In the genomic region with DNA sequence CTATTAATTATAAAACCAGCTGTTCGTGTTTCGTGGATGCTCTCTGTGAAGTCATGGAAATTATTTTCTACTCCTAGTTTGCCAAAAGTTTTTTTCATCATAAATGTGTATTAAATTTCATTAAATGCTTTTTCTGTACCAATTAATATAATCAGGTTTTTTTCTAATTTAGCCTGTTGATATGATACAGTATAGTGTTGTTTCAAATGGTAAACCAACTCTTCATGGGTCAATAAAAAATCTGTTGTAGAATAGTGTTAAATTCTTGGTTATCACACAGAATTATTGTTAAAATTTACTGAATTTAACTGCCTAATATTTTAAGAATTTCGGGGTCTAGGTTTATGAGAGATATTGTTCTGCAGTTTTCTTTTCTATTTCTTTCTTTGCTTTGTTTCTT, we compare ENCODE assay signal across 18 cellular contexts.
DNase-seq lines count a peak whose midpoint lies in the region; ATAC-seq and TF ChIP-seq lines count a peak whose summit lies in the region.
"Had no signal": no experiment of that assay in that cellular context is flagged by ENCODE, and none has a peak within 500 bp of the region (broad histone marks: within the 10 kb centered on the region; RNA-seq: fewer than 3 reads in every experiment).

No MANE protein-coding gene starts in this region.

- no peak overlapping the region for H3K4me3 Mint-ChIP-seq in nephron progenitor cell
- H3K4me3 Mint-ChIP-seq: CD14-positive monocyte; CD4-positive, alpha-beta memory T cell; CD4-positive, CD25-positive, alpha-beta regulatory T cell; CD8-positive, alpha-beta memory T cell had no signal

- TF ChIP-seq CTCF in nephron progenitor cell (IDR thresholded peaks at IDR 0.05) = no peak
- no peak for TF ChIP-seq CTCF in psoas muscle (IDR thresholded peaks at IDR 0.05)

- H3K27ac ChIP-seq in psoas muscle = no peak overlapping the region
- H3K27ac ChIP-seq: BLaER1 had no signal

- ATAC-seq in HG02981 (IDR thresholded peaks at IDR 0.05; ENCODE audit: unreplicated experiment) (peak; percentile 60), HG03175 (IDR thresholded peaks at IDR 0.05; ENCODE audit: unreplicated experiment) (peak; percentile 55), psoas muscle (no peak), HG02763 (IDR thresholded peaks at IDR 0.05; ENCODE audit: unreplicated experiment) (no peak)

- peaks cover 7% of the 10 kb centered on the region for H3K27me3 Mint-ChIP-seq in nephron progenitor cell (ENCODE audit: low read depth, poor library complexity)
- H3K27me3 Mint-ChIP-seq: CD4-positive, alpha-beta memory T cell; CD4-positive, CD25-positive, alpha-beta regulatory T cell; CD8-positive, alpha-beta memory T cell had no signal

- 49 to 52% (median 50%) methylated on average over 3 of the region's 3 CpGs for WGBS in psoas muscle, 3 donors

- H3K9me3 Mint-ChIP-seq in nephron progenitor cell = no peaks in the 10 kb centered on the region

- no peaks in the 10 kb centered on the region for H3K36me3 Mint-ChIP-seq in nephron progenitor cell (ENCODE audit: low read depth)
- H3K36me3 Mint-ChIP-seq: CD14-positive monocyte; CD4-positive, alpha-beta memory T cell; CD4-positive, CD25-positive, alpha-beta regulatory T cell had no signal

- H3K4me1 ChIP-seq in psoas muscle = no peaks in the 10 kb centered on the region
- H3K4me1 ChIP-seq: BE2C, BLaER1 had no signal

- intact Hi-C loops in psoas muscle (cut with DNase I) = no loop called here

- DNase-seq in nephron progenitor cell (no peak), psoas muscle (no peak)
- DNase-seq: 8988T; ACHN; BE2C; C1 segment of cervical spinal cord; CD4-positive, alpha-beta memory T cell; CD8-positive, alpha-beta memory T cell; COR-L47; DMS 273 treated with DMSO at 0.1 percent for 48 hours; DMS79 treated with DMSO at 0.1 percent for 48 hours; GF-D8 had no signal

- no peak overlapping the region for H3K4me3 ChIP-seq in psoas muscle
- H3K4me3 ChIP-seq: BLaER1 had no signal

- no peaks in the 10 kb centered on the region for H3K4me1 Mint-ChIP-seq in nephron progenitor cell
- H3K4me1 Mint-ChIP-seq: CD14-positive monocyte; CD4-positive, alpha-beta memory T cell; CD4-positive, CD25-positive, alpha-beta regulatory T cell; CD8-positive, alpha-beta memory T cell had no signal

- H3K36me3 ChIP-seq in psoas muscle (ENCODE audit: insufficient read depth in 1 of 2, low read depth in 1 of 2) = no peaks in the 10 kb centered on the region
- H3K36me3 ChIP-seq: BE2C, BLaER1 had no signal

- H3K27me3 ChIP-seq in psoas muscle (ENCODE audit: insufficient read depth in 3 of 3, low read length in 2 of 3) = no peaks in the 10 kb centered on the region
- H3K27me3 ChIP-seq: BE2C, BLaER1 had no signal

- H3K27ac Mint-ChIP-seq in nephron progenitor cell = peak overlapping the region; percentile 4
- H3K27ac Mint-ChIP-seq: CD14-positive monocyte; CD4-positive, alpha-beta memory T cell; CD4-positive, CD25-positive, alpha-beta regulatory T cell; CD8-positive, alpha-beta memory T cell had no signal

- H3K9me3 ChIP-seq in psoas muscle = no peaks in the 10 kb centered on the region
- H3K9me3 ChIP-seq: BE2C, BLaER1 had no signal

Comparison
In these comparisons a context has a peak if more than half of its experiments do, and no peak if none do; other contexts are left out.
1. ATAC-seq: peak in HG02981 (single experiment) and HG03175 (single experiment); none in psoas muscle (0 of 4) and HG02763 (single experiment).